Comparison of ENCODE assay signal across 8 cellular contexts in the genomic region with DNA sequence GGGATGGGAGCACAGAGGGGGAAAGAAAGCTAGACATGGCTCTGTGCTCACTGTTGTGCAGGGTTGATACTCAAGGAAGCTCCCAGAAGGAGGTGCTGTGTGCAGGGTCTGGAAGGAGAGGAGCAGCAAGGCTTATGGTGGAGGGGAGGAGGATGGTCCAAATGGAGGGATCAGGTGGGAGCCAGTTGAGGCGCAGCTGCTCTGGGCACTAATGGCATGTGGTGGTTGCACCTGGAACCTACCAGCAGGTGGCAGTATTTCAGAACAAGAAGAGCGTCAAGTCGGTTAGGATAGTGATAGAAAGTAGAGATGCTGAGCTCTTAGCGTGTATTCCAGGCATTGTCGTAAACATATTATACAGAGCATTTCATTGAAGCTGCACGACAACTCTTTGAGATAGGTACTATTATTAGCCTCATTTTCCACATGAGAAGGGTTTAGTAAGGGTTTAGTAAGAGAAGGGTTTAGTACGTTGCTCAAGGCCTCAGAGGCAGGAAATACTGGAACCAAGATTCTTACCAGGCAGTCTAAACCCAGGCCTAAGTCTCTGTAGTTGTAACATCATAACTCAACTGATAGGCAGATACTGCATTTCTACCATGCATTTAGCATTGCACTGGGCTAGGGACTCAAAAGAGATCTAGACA.
DNase-seq lines count a peak whose midpoint lies in the region; ATAC-seq lines count a peak whose summit lies in the region.

No MANE protein-coding gene starts in this region.

- H3K27ac Mint-ChIP-seq in central memory CD8-positive, alpha-beta T cell (ENCODE audit: low read depth): no peak overlapping the region

- H3K27me3 Mint-ChIP-seq in central memory CD8-positive, alpha-beta T cell: no peaks in the 10 kb centered on the region

- H3K9me3 Mint-ChIP-seq in central memory CD8-positive, alpha-beta T cell: no peaks in the 10 kb centered on the region

- peak; percentile 70 for ATAC-seq in HG02571 (IDR thresholded peaks at IDR 0.05; ENCODE audit: unreplicated experiment)
- peak; percentile 37 for ATAC-seq in central memory CD8-positive, alpha-beta T cell (replicated peaks; ENCODE audit: extremely low read depth, poor library complexity, severe bottlenecking)

- DNase-seq in NCI-H2081 (lab: John Stamatoyannopoulos, UW): peak; percentile 57 to 62
- DNase-seq in NCI-H2081 treated with DMSO at 0.1 percent for 48 hours (lab: John Stamatoyannopoulos, UW): no peak
- peak; percentile 37 to 57 for DNase-seq in NCI-H1930 (lab: John Stamatoyannopoulos, UW)
- peak; percentile 45 for DNase-seq in UCSD-AML1 (lab: John Stamatoyannopoulos, UW; ENCODE audit: unreplicated experiment)
- DNase-seq in central memory CD8-positive, alpha-beta T cell (ENCODE audit: low spot score in 2 of 2): no peak
- peak; percentile 88 for DNase-seq in left kidney (ENCODE audit: low read depth, low spot score)
- DNase-seq in stimulated activated CD4-positive, alpha-beta T cell treated with anti-CD3 and anti-CD28 coated beads, Interleukin-4, amount 100 ng/mL, for 24 hours: peak; percentile 59

- no peaks in the 10 kb centered on the region for H3K36me3 Mint-ChIP-seq in central memory CD8-positive, alpha-beta T cell (ENCODE audit: insufficient read depth)

- H3K4me1 Mint-ChIP-seq in central memory CD8-positive, alpha-beta T cell: no peaks in the 10 kb centered on the region

- H3K4me3 Mint-ChIP-seq in central memory CD8-positive, alpha-beta T cell: no peak overlapping the region

Comparison
In these comparisons a context has a peak if more than half of its experiments do, and no peak if none do; other contexts are left out.
1. DNase-seq: peak in NCI-H2081 (2 of 2), NCI-H1930 (2 of 2), UCSD-AML1 (single experiment), left kidney (single experiment) and stimulated activated CD4-positive, alpha-beta T cell treated with anti-CD3 and anti-CD28 coated beads, Interleukin-4, amount 100 ng/mL, for 24 hours (single experiment); none in NCI-H2081 treated with DMSO at 0.1 percent for 48 hours (single experiment) and central memory CD8-positive, alpha-beta T cell (0 of 2).